1 cellular context compared by ENCODE assay signal in genomic region chr17:80416260-80416939, GRCh38.
TF ChIP-seq lines count a peak whose summit lies in the region.

No MANE protein-coding gene starts in this region.

TF ChIP-seq in WTC11, 78 proteins besides CTCF, POLR2A, EP300 and RAD21 (continued from another document):
- TF ChIP-seq ZSCAN18 (CRISPR knock-in tag; IDR thresholded peaks at IDR 0.05) (no peak), CREB1 (CRISPR knock-in tag; IDR thresholded peaks at IDR 0.05) (no peak), FOXK1 (CRISPR knock-in tag; IDR thresholded peaks at IDR 0.05) (no peak), ZNF263 (CRISPR knock-in tag; IDR thresholded peaks at IDR 0.05; ENCODE audit: low read depth) (no peak), ZNF232 (CRISPR knock-in tag; IDR thresholded peaks at IDR 0.05) (no peak), ZBTB21 (CRISPR knock-in tag; IDR thresholded peaks at IDR 0.05; ENCODE audit: borderline replicate concordance) (no peak), HMGXB4 (CRISPR knock-in tag; IDR thresholded peaks at IDR 0.05) (no peak), SMAD4 (CRISPR knock-in tag; IDR thresholded peaks at IDR 0.05) (no peak)
